In the genomic region with DNA sequence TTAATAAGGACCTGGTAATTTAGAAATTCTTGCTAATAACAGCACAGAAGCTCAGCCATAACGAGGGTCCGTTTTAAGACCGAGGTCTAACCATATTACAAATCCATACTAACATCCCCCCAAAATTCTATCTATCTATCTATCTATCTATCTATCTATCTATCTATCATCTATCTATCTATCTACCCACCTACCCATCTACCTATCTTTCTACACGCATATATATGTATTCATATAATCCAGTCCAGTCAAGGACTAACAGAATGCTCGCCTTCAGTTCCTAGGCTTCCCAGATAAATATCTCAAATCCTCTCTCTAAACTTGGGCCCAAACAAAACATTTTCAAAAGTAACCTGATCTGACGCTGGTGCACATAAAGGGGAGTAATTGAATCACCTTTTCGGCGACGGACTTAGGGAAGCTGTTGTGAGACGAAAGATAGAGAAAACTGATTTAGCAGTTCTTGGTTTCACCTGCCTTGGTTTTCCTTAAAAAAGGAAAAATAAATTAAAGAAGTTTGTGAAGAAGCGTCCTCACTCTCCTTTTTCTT, we compare ENCODE assay signal across 1 cellular context.
TF ChIP-seq lines count a peak whose summit lies in the region.

No MANE protein-coding gene starts in this region.

TF ChIP-seq in SK-N-SH, 30 proteins besides CTCF, POLR2A, EP300 and RAD21 (continued from another document):
- TF ChIP-seq, protein P1, sequence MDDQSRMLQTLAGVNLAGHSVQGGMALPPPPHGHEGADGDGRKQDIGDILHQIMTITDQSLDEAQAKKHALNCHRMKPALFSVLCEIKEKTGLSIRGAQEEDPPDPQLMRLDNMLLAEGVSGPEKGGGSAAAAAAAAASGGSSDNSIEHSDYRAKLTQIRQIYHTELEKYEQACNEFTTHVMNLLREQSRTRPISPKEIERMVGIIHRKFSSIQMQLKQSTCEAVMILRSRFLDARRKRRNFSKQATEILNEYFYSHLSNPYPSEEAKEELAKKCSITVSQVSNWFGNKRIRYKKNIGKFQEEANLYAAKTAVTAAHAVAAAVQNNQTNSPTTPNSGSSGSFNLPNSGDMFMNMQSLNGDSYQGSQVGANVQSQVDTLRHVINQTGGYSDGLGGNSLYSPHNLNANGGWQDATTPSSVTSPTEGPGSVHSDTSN (IDR thresholded peaks at IDR 0.05), result no peak
- no peak for TF ChIP-seq RFX5 (IDR thresholded peaks at IDR 0.05; ENCODE audit: low read length)
- TF ChIP-seq JUND (IDR thresholded peaks at IDR 0.05), result no peak
- no peak for TF ChIP-seq FOSL2 (IDR thresholded peaks at IDR 0.05; ENCODE audit: borderline replicate concordance, low read depth)
- TF ChIP-seq TEAD4 (IDR thresholded peaks at IDR 0.05; ENCODE audit: borderline replicate concordance, insufficient read depth), result no peak
- TF ChIP-seq RCOR1 (IDR thresholded peaks at IDR 0.05; ENCODE audit: low read length), result no peak
- no peak for TF ChIP-seq MEF2A (IDR thresholded peaks at IDR 0.05; ENCODE audit: borderline replicate concordance, low read depth)
- no peak for TF ChIP-seq ELF1 (IDR thresholded peaks at IDR 0.05)
- TF ChIP-seq TAF1 (IDR thresholded peaks at IDR 0.05; ENCODE audit: borderline replicate concordance, low read depth, low read length), result no peak
- no peak for TF ChIP-seq FOXM1 (IDR thresholded peaks at IDR 0.05; ENCODE audit: low read depth)
- TF ChIP-seq, protein P2, sequence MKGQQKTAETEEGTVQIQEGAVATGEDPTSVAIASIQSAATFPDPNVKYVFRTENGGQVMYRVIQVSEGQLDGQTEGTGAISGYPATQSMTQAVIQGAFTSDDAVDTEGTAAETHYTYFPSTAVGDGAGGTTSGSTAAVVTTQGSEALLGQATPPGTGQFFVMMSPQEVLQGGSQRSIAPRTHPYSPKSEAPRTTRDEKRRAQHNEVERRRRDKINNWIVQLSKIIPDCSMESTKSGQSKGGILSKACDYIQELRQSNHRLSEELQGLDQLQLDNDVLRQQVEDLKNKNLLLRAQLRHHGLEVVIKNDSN (IDR thresholded peaks at IDR 0.05; ENCODE audit: borderline replicate concordance, low read depth), result no peak
- no peak for TF ChIP-seq POLR2AphosphoS5 (IDR thresholded peaks at IDR 0.05; ENCODE audit: low read depth, low read length)
- TF ChIP-seq, protein P3, sequence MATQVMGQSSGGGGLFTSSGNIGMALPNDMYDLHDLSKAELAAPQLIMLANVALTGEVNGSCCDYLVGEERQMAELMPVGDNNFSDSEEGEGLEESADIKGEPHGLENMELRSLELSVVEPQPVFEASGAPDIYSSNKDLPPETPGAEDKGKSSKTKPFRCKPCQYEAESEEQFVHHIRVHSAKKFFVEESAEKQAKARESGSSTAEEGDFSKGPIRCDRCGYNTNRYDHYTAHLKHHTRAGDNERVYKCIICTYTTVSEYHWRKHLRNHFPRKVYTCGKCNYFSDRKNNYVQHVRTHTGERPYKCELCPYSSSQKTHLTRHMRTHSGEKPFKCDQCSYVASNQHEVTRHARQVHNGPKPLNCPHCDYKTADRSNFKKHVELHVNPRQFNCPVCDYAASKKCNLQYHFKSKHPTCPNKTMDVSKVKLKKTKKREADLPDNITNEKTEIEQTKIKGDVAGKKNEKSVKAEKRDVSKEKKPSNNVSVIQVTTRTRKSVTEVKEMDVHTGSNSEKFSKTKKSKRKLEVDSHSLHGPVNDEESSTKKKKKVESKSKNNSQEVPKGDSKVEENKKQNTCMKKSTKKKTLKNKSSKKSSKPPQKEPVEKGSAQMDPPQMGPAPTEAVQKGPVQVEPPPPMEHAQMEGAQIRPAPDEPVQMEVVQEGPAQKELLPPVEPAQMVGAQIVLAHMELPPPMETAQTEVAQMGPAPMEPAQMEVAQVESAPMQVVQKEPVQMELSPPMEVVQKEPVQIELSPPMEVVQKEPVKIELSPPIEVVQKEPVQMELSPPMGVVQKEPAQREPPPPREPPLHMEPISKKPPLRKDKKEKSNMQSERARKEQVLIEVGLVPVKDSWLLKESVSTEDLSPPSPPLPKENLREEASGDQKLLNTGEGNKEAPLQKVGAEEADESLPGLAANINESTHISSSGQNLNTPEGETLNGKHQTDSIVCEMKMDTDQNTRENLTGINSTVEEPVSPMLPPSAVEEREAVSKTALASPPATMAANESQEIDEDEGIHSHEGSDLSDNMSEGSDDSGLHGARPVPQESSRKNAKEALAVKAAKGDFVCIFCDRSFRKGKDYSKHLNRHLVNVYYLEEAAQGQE (IDR thresholded peaks at IDR 0.05; ENCODE audit: low read depth, low read length), result no peak
- TF ChIP-seq EZH2phosphoT487 (IDR thresholded peaks at IDR 0.05; ENCODE audit: borderline replicate concordance, low read depth), result no peak
- TF ChIP-seq, protein P4, sequence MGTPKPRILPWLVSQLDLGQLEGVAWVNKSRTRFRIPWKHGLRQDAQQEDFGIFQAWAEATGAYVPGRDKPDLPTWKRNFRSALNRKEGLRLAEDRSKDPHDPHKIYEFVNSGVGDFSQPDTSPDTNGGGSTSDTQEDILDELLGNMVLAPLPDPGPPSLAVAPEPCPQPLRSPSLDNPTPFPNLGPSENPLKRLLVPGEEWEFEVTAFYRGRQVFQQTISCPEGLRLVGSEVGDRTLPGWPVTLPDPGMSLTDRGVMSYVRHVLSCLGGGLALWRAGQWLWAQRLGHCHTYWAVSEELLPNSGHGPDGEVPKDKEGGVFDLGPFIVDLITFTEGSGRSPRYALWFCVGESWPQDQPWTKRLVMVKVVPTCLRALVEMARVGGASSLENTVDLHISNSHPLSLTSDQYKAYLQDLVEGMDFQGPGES (IDR thresholded peaks at IDR 0.05; ENCODE audit: low read depth, low read length), result no peak
- TF ChIP-seq NFIC (IDR thresholded peaks at IDR 0.05; ENCODE audit: borderline replicate concordance), result no peak
- TF ChIP-seq GATA2 (CRISPR knock-in tag; IDR thresholded peaks at IDR 0.05), result no peak
- no peak for TF ChIP-seq TCF12 (IDR thresholded peaks at IDR 0.05)
